2 cellular contexts compared by ENCODE assay signal in the genomic region with DNA sequence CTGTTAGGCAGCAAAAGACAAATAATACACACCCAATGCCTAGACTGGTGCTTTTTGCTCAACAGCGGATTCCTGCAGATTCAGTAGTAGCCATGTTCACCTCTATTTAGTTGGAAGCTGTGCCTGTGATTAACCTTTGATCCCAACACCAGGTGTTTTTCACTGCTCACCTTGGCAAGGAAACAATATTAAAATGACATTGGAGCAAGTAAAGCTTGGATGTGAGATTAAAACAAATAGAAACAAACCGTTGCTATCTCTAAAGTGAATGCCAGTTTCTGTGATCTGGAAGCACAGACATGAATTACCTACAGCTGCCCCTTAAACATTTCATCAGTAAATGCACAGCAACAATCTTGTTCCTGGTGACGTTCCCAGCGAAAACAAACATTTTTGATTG.
TF ChIP-seq lines count a peak whose summit lies in the region.

No MANE protein-coding gene starts in this region.

TF ChIP-seq in liver, 16 proteins besides CTCF, POLR2A, EP300 and RAD21:
- TF ChIP-seq, protein P1, sequence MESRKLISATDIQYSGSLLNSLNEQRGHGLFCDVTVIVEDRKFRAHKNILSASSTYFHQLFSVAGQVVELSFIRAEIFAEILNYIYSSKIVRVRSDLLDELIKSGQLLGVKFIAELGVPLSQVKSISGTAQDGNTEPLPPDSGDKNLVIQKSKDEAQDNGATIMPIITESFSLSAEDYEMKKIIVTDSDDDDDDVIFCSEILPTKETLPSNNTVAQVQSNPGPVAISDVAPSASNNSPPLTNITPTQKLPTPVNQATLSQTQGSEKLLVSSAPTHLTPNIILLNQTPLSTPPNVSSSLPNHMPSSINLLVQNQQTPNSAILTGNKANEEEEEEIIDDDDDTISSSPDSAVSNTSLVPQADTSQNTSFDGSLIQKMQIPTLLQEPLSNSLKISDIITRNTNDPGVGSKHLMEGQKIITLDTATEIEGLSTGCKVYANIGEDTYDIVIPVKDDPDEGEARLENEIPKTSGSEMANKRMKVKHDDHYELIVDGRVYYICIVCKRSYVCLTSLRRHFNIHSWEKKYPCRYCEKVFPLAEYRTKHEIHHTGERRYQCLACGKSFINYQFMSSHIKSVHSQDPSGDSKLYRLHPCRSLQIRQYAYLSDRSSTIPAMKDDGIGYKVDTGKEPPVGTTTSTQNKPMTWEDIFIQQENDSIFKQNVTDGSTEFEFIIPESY (IDR thresholded peaks at IDR 0.05): peak; percentile 32
- TF ChIP-seq NR2F2 (IDR thresholded peaks at IDR 0.05) (peak; percentile 31), EGR1 (IDR thresholded peaks at IDR 0.05; ENCODE audit: low read depth in 2 of 2) (no peak), RXRA (IDR thresholded peaks at IDR 0.05) (peak; percentile 29 to 55), JUND (IDR thresholded peaks at IDR 0.05) (peak in 1 of 2 donors; percentile 7), SP1 (IDR thresholded peaks at IDR 0.05) (peak; percentile 33), GABPA (IDR thresholded peaks at IDR 0.05 in 1 of 2, conservative IDR thresholded peaks at IDR 0.05 in 1 of 2) (no peak), HNF4A (conservative IDR thresholded peaks at IDR 0.05) (peak; percentile 57 to 78), YY1 (IDR thresholded peaks at IDR 0.05) (peak; percentile 75), HNF4G (IDR thresholded peaks at IDR 0.05) (no peak)
- TF ChIP-seq, protein P2, sequence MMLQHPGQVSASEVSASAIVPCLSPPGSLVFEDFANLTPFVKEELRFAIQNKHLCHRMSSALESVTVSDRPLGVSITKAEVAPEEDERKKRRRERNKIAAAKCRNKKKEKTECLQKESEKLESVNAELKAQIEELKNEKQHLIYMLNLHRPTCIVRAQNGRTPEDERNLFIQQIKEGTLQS (IDR thresholded peaks at IDR 0.05): no peak
- TF ChIP-seq, protein P3, sequence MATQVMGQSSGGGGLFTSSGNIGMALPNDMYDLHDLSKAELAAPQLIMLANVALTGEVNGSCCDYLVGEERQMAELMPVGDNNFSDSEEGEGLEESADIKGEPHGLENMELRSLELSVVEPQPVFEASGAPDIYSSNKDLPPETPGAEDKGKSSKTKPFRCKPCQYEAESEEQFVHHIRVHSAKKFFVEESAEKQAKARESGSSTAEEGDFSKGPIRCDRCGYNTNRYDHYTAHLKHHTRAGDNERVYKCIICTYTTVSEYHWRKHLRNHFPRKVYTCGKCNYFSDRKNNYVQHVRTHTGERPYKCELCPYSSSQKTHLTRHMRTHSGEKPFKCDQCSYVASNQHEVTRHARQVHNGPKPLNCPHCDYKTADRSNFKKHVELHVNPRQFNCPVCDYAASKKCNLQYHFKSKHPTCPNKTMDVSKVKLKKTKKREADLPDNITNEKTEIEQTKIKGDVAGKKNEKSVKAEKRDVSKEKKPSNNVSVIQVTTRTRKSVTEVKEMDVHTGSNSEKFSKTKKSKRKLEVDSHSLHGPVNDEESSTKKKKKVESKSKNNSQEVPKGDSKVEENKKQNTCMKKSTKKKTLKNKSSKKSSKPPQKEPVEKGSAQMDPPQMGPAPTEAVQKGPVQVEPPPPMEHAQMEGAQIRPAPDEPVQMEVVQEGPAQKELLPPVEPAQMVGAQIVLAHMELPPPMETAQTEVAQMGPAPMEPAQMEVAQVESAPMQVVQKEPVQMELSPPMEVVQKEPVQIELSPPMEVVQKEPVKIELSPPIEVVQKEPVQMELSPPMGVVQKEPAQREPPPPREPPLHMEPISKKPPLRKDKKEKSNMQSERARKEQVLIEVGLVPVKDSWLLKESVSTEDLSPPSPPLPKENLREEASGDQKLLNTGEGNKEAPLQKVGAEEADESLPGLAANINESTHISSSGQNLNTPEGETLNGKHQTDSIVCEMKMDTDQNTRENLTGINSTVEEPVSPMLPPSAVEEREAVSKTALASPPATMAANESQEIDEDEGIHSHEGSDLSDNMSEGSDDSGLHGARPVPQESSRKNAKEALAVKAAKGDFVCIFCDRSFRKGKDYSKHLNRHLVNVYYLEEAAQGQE (IDR thresholded peaks at IDR 0.05): peak; percentile 38

TF ChIP-seq in HepG2, 621 proteins besides CTCF, POLR2A, EP300 and RAD21:
- TF ChIP-seq TBX2 (CRISPR knock-in tag; IDR thresholded peaks at IDR 0.05; ENCODE audit: borderline replicate concordance) (no peak), ZNF674 (CRISPR knock-in tag; IDR thresholded peaks at IDR 0.05; ENCODE audit: low read depth) (no peak), STAG1 (CRISPR knock-in tag; IDR thresholded peaks at IDR 0.05) (no peak), ZNF224 (CRISPR knock-in tag; IDR thresholded peaks at IDR 0.05) (no peak), SP5 (CRISPR knock-in tag; IDR thresholded peaks at IDR 0.05; ENCODE audit: borderline replicate concordance, low read depth) (no peak), IKZF1 (IDR thresholded peaks at IDR 0.05) (no peak), ZNF761 (CRISPR knock-in tag; conservative IDR thresholded peaks at IDR 0.05) (no peak), HNRNPH1 (optimal IDR thresholded peaks at IDR 0.05; ENCODE audit: low read depth, low read length) (no peak), GABPB1 (CRISPR knock-in tag; IDR thresholded peaks at IDR 0.05) (no peak), ZBTB42 (CRISPR knock-in tag; IDR thresholded peaks at IDR 0.05) (no peak), FOXO1 (CRISPR knock-in tag; IDR thresholded peaks at IDR 0.05) (no peak), ZNF781 (CRISPR knock-in tag; IDR thresholded peaks at IDR 0.05; ENCODE audit: borderline replicate concordance, not compliant biosample characterization) (no peak), PLRG1 (conservative IDR thresholded peaks at IDR 0.05) (no peak), EED (CRISPR knock-in tag; IDR thresholded peaks at IDR 0.05) (no peak), MAFG (CRISPR knock-in tag; IDR thresholded peaks at IDR 0.05) (no peak)
- TF ChIP-seq, protein P4, sequence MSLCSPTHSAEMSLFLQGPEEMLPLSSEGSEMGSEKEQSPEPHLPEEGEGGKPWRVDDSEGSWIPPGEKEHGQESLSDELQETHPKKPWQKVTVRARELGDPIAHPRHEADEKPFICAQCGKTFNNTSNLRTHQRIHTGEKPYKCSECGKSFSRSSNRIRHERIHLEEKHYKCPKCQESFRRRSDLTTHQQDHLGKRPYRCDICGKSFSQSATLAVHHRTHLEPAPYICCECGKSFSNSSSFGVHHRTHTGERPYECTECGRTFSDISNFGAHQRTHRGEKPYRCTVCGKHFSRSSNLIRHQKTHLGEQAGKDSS (CRISPR knock-in tag; IDR thresholded peaks at IDR 0.05; ENCODE audit: borderline replicate concordance, low read depth): no peak
- TF ChIP-seq, protein P5, sequence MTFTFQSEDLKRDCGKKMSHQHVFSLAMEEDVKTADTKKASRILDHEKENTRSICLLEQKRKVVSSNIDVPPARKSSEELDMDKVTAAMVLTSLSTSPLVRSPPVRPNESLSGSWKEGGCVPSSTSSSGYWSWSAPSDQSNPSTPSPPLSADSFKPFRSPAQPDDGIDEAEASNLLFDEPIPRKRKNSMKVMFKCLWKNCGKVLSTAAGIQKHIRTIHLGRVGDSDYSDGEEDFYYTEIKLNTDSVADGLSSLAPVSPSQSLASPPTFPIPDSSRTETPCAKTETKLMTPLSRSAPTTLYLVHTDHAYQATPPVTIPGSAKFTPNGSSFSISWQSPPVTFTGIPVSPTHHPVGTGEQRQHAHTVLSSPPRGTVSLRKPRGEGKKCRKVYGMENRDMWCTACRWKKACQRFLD (CRISPR knock-in tag; IDR thresholded peaks at IDR 0.05; ENCODE audit: borderline replicate concordance): no peak
TF ChIP-seq in HepG2: peak in this region for 0.
